ENCODE assay signal across 8 cellular contexts in genomic region chr3:15300318-15301078, GRCh38. TPM values are rescaled to one million over a fixed set of nuclear protein-coding genes. Genes with fewer than 3 reads are reported as not detected.
DNase-seq lines count a peak whose midpoint lies in the region; ATAC-seq and TF ChIP-seq lines count a peak whose summit lies in the region.

No MANE protein-coding gene starts in this region.

- in situ Hi-C loops in GM13976 (cut with MboI; ENCODE audit: low sequenced_read_pairs, unreplicated experiment): no loop called here

- TF ChIP-seq POLR2A in NB4 (IDR thresholded peaks at IDR 0.05; ENCODE audit: extremely low read depth, insufficient read length): no peak

- CTCF ChIA-PET in CD8-positive, alpha-beta memory T cell (lab: Charles Lee): interaction anchor here (1.2 to 1.8 kb wide), 4 partner anchors 9 to 33 kb away, joined by 3 to 5 read pairs (median 4); partner anchors contain the start of gene SH3BP5

- WGBS in endodermal cell (ENCODE audit: insufficient coverage in 1 of 2, insufficient read length in 1 of 2), 2 experiments: 89 to 90% methylated on average over 2 to 6 of the region's 8 CpGs

- no peak overlapping the region for H3K9ac ChIP-seq in endodermal cell (ENCODE audit: extremely low read depth, low read length, poor library complexity, severe bottlenecking)

- H3K9me3 ChIP-seq in CD8-positive, alpha-beta memory T cell (ENCODE audit: low read length): no peaks in the 10 kb centered on the region
- no peaks in the 10 kb centered on the region for H3K9me3 ChIP-seq in endodermal cell (ENCODE audit: control insufficient read depth, low read length)

- H3K36me3 ChIP-seq in CD8-positive, alpha-beta memory T cell (ENCODE audit: insufficient read depth, low read length): peaks cover 26% of the 10 kb centered on the region
- peaks cover 39% of the 10 kb centered on the region for H3K36me3 ChIP-seq in endodermal cell (ENCODE audit: control insufficient read depth, insufficient read depth, low read length)

- H3K27ac Mint-ChIP-seq in CD8-positive, alpha-beta memory T cell: peak overlapping the region in 7 of 8 donors; percentile 62 to 94 (median 72)
- peak overlapping the region; percentile 81 to 88 for H3K27ac Mint-ChIP-seq in effector memory CD8-positive, alpha-beta T cell
- H3K27ac Mint-ChIP-seq in natural killer cell treated with Interleukin-12 subunit alpha and Interleukin-12 subunit beta and Interleukin-15 and Interleukin-18, amount 100 ng/mL, for 72 hours: peak overlapping the region; percentile 89 to 95
- H3K27ac Mint-ChIP-seq in endodermal cell: no peak overlapping the region
- no peak overlapping the region for H3K27ac Mint-ChIP-seq in activated T-helper 2 cell treated with anti-CD3 and anti-CD28 coated beads, Interferon-gamma antibody, Interleukin-2, Interleukin-4, amounts not matched to agents 10 μg/mL and 5 μg/mL and 100 μg/mL, durations not matched to agents 14 hours and 24 hours and 36 hours

- POLR2A ChIA-PET in CD8-positive, alpha-beta memory T cell (lab: Charles Lee): interaction anchor here (0.5 to 1.2 kb wide), 5 partner anchors 9 to 1821 kb away, joined by 3 to 5 read pairs (median 3); partner anchors contain the start of gene HDAC11

- H3K27me3 Mint-ChIP-seq in CD8-positive, alpha-beta memory T cell: no peaks in the 10 kb centered on the region
- H3K27me3 Mint-ChIP-seq in effector memory CD8-positive, alpha-beta T cell: no peaks in the 10 kb centered on the region
- no peaks in the 10 kb centered on the region for H3K27me3 Mint-ChIP-seq in natural killer cell treated with Interleukin-12 subunit alpha and Interleukin-12 subunit beta and Interleukin-15 and Interleukin-18, amount 100 ng/mL, for 72 hours
- H3K27me3 Mint-ChIP-seq in endodermal cell (ENCODE audit: insufficient read depth): no peaks in the 10 kb centered on the region
- no peaks in the 10 kb centered on the region for H3K27me3 Mint-ChIP-seq in activated T-helper 2 cell treated with anti-CD3 and anti-CD28 coated beads, Interferon-gamma antibody, Interleukin-2, Interleukin-4, amounts not matched to agents 10 μg/mL and 5 μg/mL and 100 μg/mL, durations not matched to agents 14 hours and 24 hours and 36 hours (ENCODE audit: low read depth)

- no peak for DNase-seq in CD8-positive, alpha-beta memory T cell
- DNase-seq in NB4 (ENCODE audit: low read depth) (peak; percentile 67), GM13976 (ENCODE audit: low spot score) (no peak), endodermal cell (no peak)
- DNase-seq in effector memory CD8-positive, alpha-beta T cell: no peak
- DNase-seq in natural killer cell treated with Interleukin-12 subunit alpha and Interleukin-12 subunit beta and Interleukin-15 and Interleukin-18, amount 100 ng/mL, for 72 hours (ENCODE audit: low spot score): peak; percentile 65
- DNase-seq in activated T-helper 2 cell treated with anti-CD3 and anti-CD28 coated beads, Interferon-gamma antibody, Interleukin-2, Interleukin-4, amounts not matched to agents 10 μg/mL and 5 μg/mL and 100 μg/mL, durations not matched to agents 14 hours and 24 hours and 36 hours (ENCODE audit: low spot score): no peak

- H3K27me3 ChIP-seq in CD8-positive, alpha-beta memory T cell (ENCODE audit: insufficient read depth, low read length, poor library complexity, severe bottlenecking): no peaks in the 10 kb centered on the region
- H3K27me3 ChIP-seq in endodermal cell (ENCODE audit: control insufficient read depth, insufficient read depth, low read length, poor library complexity, severe bottlenecking): no peaks in the 10 kb centered on the region

- intact Hi-C loops in activated T-helper 2 cell treated with anti-CD3 and anti-CD28 coated beads, Interferon-gamma antibody, Interleukin-2, Interleukin-4, amounts not matched to agents 10 μg/mL and 5 μg/mL and 100 μg/mL, durations not matched to agents 14 hours and 24 hours and 36 hours (cut with micrococcal nuclease): no loop called here

- peak overlapping the region; percentile 31 to 92 (median 60) for H3K4me3 Mint-ChIP-seq in CD8-positive, alpha-beta memory T cell
- H3K4me3 Mint-ChIP-seq in effector memory CD8-positive, alpha-beta T cell: peak overlapping the region; percentile 82 to 89
- peak overlapping the region; percentile 78 for H3K4me3 Mint-ChIP-seq in natural killer cell treated with Interleukin-12 subunit alpha and Interleukin-12 subunit beta and Interleukin-15 and Interleukin-18, amount 100 ng/mL, for 72 hours
- no peak overlapping the region for H3K4me3 Mint-ChIP-seq in endodermal cell
- no peak overlapping the region for H3K4me3 Mint-ChIP-seq in activated T-helper 2 cell treated with anti-CD3 and anti-CD28 coated beads, Interferon-gamma antibody, Interleukin-2, Interleukin-4, amounts not matched to agents 10 μg/mL and 5 μg/mL and 100 μg/mL, durations not matched to agents 14 hours and 24 hours and 36 hours (ENCODE audit: low read depth)

- H3K4me1 ChIP-seq in CD8-positive, alpha-beta memory T cell (ENCODE audit: insufficient read depth, low read length): peaks cover 96% of the 10 kb centered on the region
- H3K4me1 ChIP-seq in endodermal cell (ENCODE audit: control insufficient read depth, insufficient read depth, low read length): no peaks in the 10 kb centered on the region

- peaks cover 28 to 53% (median 38%) of the 10 kb centered on the region in 3 donors for H3K36me3 Mint-ChIP-seq in CD8-positive, alpha-beta memory T cell
- H3K36me3 Mint-ChIP-seq in effector memory CD8-positive, alpha-beta T cell (ENCODE audit: insufficient read depth): peaks cover 49% of the 10 kb centered on the region
- peaks cover 46% of the 10 kb centered on the region for H3K36me3 Mint-ChIP-seq in natural killer cell treated with Interleukin-12 subunit alpha and Interleukin-12 subunit beta and Interleukin-15 and Interleukin-18, amount 100 ng/mL, for 72 hours
- H3K36me3 Mint-ChIP-seq in endodermal cell (ENCODE audit: low read depth): peaks cover 37% of the 10 kb centered on the region
- peaks cover 53% of the 10 kb centered on the region for H3K36me3 Mint-ChIP-seq in activated T-helper 2 cell treated with anti-CD3 and anti-CD28 coated beads, Interferon-gamma antibody, Interleukin-2, Interleukin-4, amounts not matched to agents 10 μg/mL and 5 μg/mL and 100 μg/mL, durations not matched to agents 14 hours and 24 hours and 36 hours (ENCODE audit: low read depth)

- no peaks in the 10 kb centered on the region for H3K9me3 Mint-ChIP-seq in CD8-positive, alpha-beta memory T cell
- H3K9me3 Mint-ChIP-seq in effector memory CD8-positive, alpha-beta T cell: no peaks in the 10 kb centered on the region
- no peaks in the 10 kb centered on the region for H3K9me3 Mint-ChIP-seq in natural killer cell treated with Interleukin-12 subunit alpha and Interleukin-12 subunit beta and Interleukin-15 and Interleukin-18, amount 100 ng/mL, for 72 hours
- H3K9me3 Mint-ChIP-seq in endodermal cell: no peaks in the 10 kb centered on the region
- no peaks in the 10 kb centered on the region for H3K9me3 Mint-ChIP-seq in activated T-helper 2 cell treated with anti-CD3 and anti-CD28 coated beads, Interferon-gamma antibody, Interleukin-2, Interleukin-4, amounts not matched to agents 10 μg/mL and 5 μg/mL and 100 μg/mL, durations not matched to agents 14 hours and 24 hours and 36 hours

- no peak for ATAC-seq in effector memory CD8-positive, alpha-beta T cell (replicated peaks)
- peak; percentile 47 to 81 for ATAC-seq in natural killer cell treated with Interleukin-12 subunit alpha and Interleukin-12 subunit beta and Interleukin-15 and Interleukin-18, amount 100 ng/mL, for 72 hours
- no peak for ATAC-seq in HG02840 (IDR thresholded peaks at IDR 0.05; ENCODE audit: low FRiP score, unreplicated experiment)

- H3K4me1 Mint-ChIP-seq in CD8-positive, alpha-beta memory T cell: peaks cover 77 to 98% (median 96%) of the 10 kb centered on the region in 3 donors
- H3K4me1 Mint-ChIP-seq in effector memory CD8-positive, alpha-beta T cell (ENCODE audit: low read depth in 2 of 2): peaks cover 69 to 83% of the 10 kb centered on the region in 2 donors
- H3K4me1 Mint-ChIP-seq in natural killer cell treated with Interleukin-12 subunit alpha and Interleukin-12 subunit beta and Interleukin-15 and Interleukin-18, amount 100 ng/mL, for 72 hours (ENCODE audit: low read depth in 2 of 2): peaks cover 72 to 76% of the 10 kb centered on the region in 2 donors
- peaks cover 17% of the 10 kb centered on the region for H3K4me1 Mint-ChIP-seq in endodermal cell
- H3K4me1 Mint-ChIP-seq in activated T-helper 2 cell treated with anti-CD3 and anti-CD28 coated beads, Interferon-gamma antibody, Interleukin-2, Interleukin-4, amounts not matched to agents 10 μg/mL and 5 μg/mL and 100 μg/mL, durations not matched to agents 14 hours and 24 hours and 36 hours (ENCODE audit: low read depth): peaks cover 42% of the 10 kb centered on the region

- TF ChIP-seq CTCF in NB4 (IDR thresholded peaks at IDR 0.05; ENCODE audit: low read depth, low read length) (no peak), GM13976 (IDR thresholded peaks at IDR 0.05; ENCODE audit: borderline replicate concordance, control extremely low read depth, extremely low read depth, insufficient read depth, missing control alignments) (no peak), endodermal cell (conservative IDR thresholded peaks at IDR 0.05) (no peak)

- H3K4me3 ChIP-seq in CD8-positive, alpha-beta memory T cell (ENCODE audit: low read length): no peak overlapping the region
- H3K4me3 ChIP-seq in NB4 (ENCODE audit: low read depth, low read length) (no peak overlapping the region), endodermal cell (ENCODE audit: low read length) (no peak overlapping the region)

- no peak overlapping the region for H3K27ac ChIP-seq in CD8-positive, alpha-beta memory T cell (ENCODE audit: low read depth, low read length)
- H3K27ac ChIP-seq in endodermal cell (ENCODE audit: low read depth, low read length): no peak overlapping the region

RNA-seq across cellular contexts. Expression of gene SH3BP5, which starts 31.9 kb away (rescaled TPM):
- total RNA-seq in CD8-positive, alpha-beta memory T cell: 10 to 100 TPM; 14.2 to 15.5 TPM
- polyA plus RNA-seq in CD8-positive, alpha-beta memory T cell: 84.3 TPM
- total RNA-seq in natural killer cell treated with Interleukin-12 subunit alpha and Interleukin-12 subunit beta and Interleukin-15 and Interleukin-18, amount 100 ng/mL, for 72 hours: 100 to 1,000 TPM in 1 of 2 donors, 10 to 100 TPM in 1; 58.5 to 165 TPM
- 10 to 100 TPM; 25.8 to 30.3 TPM for total RNA-seq in endodermal cell
- polyA plus RNA-seq in endodermal cell (2013, experiment 1 of 2): 12.5 TPM
- polyA plus RNA-seq in endodermal cell (2013, experiment 2 of 2): 14.0 TPM
- 14.8 and 15.0 TPM in 2 replicates for total RNA-seq in activated T-helper 2 cell treated with anti-CD3 and anti-CD28 coated beads, Interferon-gamma antibody, Interleukin-2, Interleukin-4, amounts not matched to agents 10 μg/mL and 5 μg/mL and 100 μg/mL, durations not matched to agents 14 hours and 24 hours and 36 hours

Comparison
In these comparisons a context has a peak if more than half of its experiments do, and no peak if none do; other contexts are left out.
1. DNase-seq: peak in NB4 (single experiment) and natural killer cell treated with Interleukin-12 subunit alpha and Interleukin-12 subunit beta and Interleukin-15 and Interleukin-18, amount 100 ng/mL, for 72 hours (single experiment); none in CD8-positive, alpha-beta memory T cell (0 of 5), effector memory CD8-positive, alpha-beta T cell (0 of 3), GM13976 (single experiment), endodermal cell (single experiment) and activated T-helper 2 cell treated with anti-CD3 and anti-CD28 coated beads, Interferon-gamma antibody, Interleukin-2, Interleukin-4, amounts not matched to agents 10 μg/mL and 5 μg/mL and 100 μg/mL, durations not matched to agents 14 hours and 24 hours and 36 hours (single experiment).
2. H3K27ac Mint-ChIP-seq: peak in CD8-positive, alpha-beta memory T cell (7 of 8), effector memory CD8-positive, alpha-beta T cell (2 of 2) and natural killer cell treated with Interleukin-12 subunit alpha and Interleukin-12 subunit beta and Interleukin-15 and Interleukin-18, amount 100 ng/mL, for 72 hours (2 of 2); none in endodermal cell (single experiment) and activated T-helper 2 cell treated with anti-CD3 and anti-CD28 coated beads, Interferon-gamma antibody, Interleukin-2, Interleukin-4, amounts not matched to agents 10 μg/mL and 5 μg/mL and 100 μg/mL, durations not matched to agents 14 hours and 24 hours and 36 hours (single experiment).
3. H3K4me3 Mint-ChIP-seq: peak in CD8-positive, alpha-beta memory T cell (7 of 7), effector memory CD8-positive, alpha-beta T cell (2 of 2) and natural killer cell treated with Interleukin-12 subunit alpha and Interleukin-12 subunit beta and Interleukin-15 and Interleukin-18, amount 100 ng/mL, for 72 hours (single experiment); none in endodermal cell (single experiment) and activated T-helper 2 cell treated with anti-CD3 and anti-CD28 coated beads, Interferon-gamma antibody, Interleukin-2, Interleukin-4, amounts not matched to agents 10 μg/mL and 5 μg/mL and 100 μg/mL, durations not matched to agents 14 hours and 24 hours and 36 hours (single experiment).
4. ATAC-seq: peak in natural killer cell treated with Interleukin-12 subunit alpha and Interleukin-12 subunit beta and Interleukin-15 and Interleukin-18, amount 100 ng/mL, for 72 hours (2 of 2); none in effector memory CD8-positive, alpha-beta T cell (single experiment) and HG02840 (single experiment).